ENCODE assay signal across 2 cellular contexts in genomic region chr1:218501073-218501612, GRCh38.
TF ChIP-seq lines count a peak whose summit lies in the region.

No MANE protein-coding gene starts in this region.

TF ChIP-seq in HepG2, 621 proteins besides CTCF, POLR2A, EP300 and RAD21:
- TF ChIP-seq, protein P1, sequence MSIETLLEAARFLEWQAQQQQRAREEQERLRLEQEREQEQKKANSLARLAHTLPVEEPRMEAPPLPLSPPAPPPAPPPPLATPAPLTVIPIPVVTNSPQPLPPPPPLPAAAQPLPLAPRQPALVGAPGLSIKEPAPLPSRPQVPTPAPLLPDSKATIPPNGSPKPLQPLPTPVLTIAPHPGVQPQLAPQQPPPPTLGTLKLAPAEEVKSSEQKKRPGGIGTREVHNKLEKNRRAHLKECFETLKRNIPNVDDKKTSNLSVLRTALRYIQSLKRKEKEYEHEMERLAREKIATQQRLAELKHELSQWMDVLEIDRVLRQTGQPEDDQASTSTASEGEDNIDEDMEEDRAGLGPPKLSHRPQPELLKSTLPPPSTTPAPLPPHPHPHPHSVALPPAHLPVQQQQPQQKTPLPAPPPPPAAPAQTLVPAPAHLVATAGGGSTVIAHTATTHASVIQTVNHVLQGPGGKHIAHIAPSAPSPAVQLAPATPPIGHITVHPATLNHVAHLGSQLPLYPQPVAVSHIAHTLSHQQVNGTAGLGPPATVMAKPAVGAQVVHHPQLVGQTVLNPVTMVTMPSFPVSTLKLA (IDR thresholded peaks at IDR 0.05): peak; percentile 91
- no peak for TF ChIP-seq TMF1 (CRISPR knock-in tag; IDR thresholded peaks at IDR 0.05; ENCODE audit: low read depth)

TF ChIP-seq in SK-N-SH, 30 proteins besides CTCF, POLR2A, EP300 and RAD21:
- TF ChIP-seq FOXM1 (IDR thresholded peaks at IDR 0.05; ENCODE audit: low read depth): no peak
